ENCODE assay signal across 10 cellular contexts in the genomic region with DNA sequence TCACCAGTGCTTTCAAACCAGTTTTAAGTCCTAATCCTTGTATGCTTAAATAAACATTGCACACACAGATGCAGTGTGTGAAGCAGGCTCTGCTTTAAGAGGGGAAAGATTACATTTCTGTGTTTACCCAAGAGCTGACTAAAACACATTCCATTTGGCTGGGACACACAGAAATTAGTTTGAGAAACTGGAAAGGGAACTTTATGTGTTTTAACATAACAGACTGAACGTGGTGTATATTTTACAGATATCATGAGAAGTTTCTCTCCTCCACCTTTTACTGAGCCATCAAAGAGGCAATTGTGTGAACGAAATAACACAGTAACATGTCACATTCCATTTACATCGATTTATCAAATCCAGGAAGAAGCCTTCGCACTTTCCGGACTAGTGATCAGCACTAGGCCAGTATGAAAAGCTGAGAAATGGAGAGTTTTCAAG.
DNase-seq lines count a peak whose midpoint lies in the region; ATAC-seq and TF ChIP-seq lines count a peak whose summit lies in the region.
"Had no signal": no experiment of that assay in that cellular context is flagged by ENCODE, and none has a peak within 500 bp of the region (broad histone marks: within the 10 kb centered on the region; RNA-seq: fewer than 3 reads in every experiment).

No MANE protein-coding gene starts in this region.

- H3K36me3 ChIP-seq in SJCRH30, result no peaks in the 10 kb centered on the region

- TF ChIP-seq CTCF in foreskin fibroblast (IDR thresholded peaks at IDR 0.05; ENCODE audit: low read depth, low read length), result no peak

- no peaks in the 10 kb centered on the region for H3K27me3 ChIP-seq in SJCRH30

- H3K4me3 ChIP-seq in SJCRH30 (peak overlapping the region; percentile 18), foreskin fibroblast (ENCODE audit: low read depth in 1 of 2, low read length in 2 of 2) (no peak overlapping the region), skeletal muscle cell (ENCODE audit: low read depth, low read length) (no peak overlapping the region)

- H3K9me3 ChIP-seq in SJCRH30 (replicated peaks), result 0 out of 2 replicates have a peak, but pooled peaks cover 5% of the 10 kb centered on the region

- no peak for ATAC-seq in HG03196 (IDR thresholded peaks at IDR 0.05; ENCODE audit: unreplicated experiment)
- no peak for ATAC-seq in GM21447 (IDR thresholded peaks at IDR 0.05; ENCODE audit: unreplicated experiment)
- ATAC-seq in HG03025 (IDR thresholded peaks at IDR 0.05; ENCODE audit: low FRiP score, unreplicated experiment), result no peak

- peak overlapping the region; percentile 79 for H3K27ac ChIP-seq in SJCRH30

- DNase-seq in NCI-H1092 treated with DMSO at 0.1 percent for 48 hours (lab: John Stamatoyannopoulos, UW), result peak; percentile 50
- no peak for DNase-seq in NCI-H1092 (lab: John Stamatoyannopoulos, UW)
- DNase-seq in SJCRH30, result peak; percentile 46 to 81
- DNase-seq in foreskin fibroblast, result peak; percentile 80 to 88
- peak; percentile 88 for DNase-seq in skeletal muscle cell (ENCODE audit: low read depth)
- DNase-seq: NCI-H2029; stimulated activated CD4-positive, alpha-beta T cell treated with anti-CD3 and anti-CD28 coated beads, Interleukin-4, amount 100 ng/mL, for 24 hours had no signal

- H3K4me1 ChIP-seq in SJCRH30, result peaks cover 59% of the 10 kb centered on the region
